In the genomic region with DNA sequence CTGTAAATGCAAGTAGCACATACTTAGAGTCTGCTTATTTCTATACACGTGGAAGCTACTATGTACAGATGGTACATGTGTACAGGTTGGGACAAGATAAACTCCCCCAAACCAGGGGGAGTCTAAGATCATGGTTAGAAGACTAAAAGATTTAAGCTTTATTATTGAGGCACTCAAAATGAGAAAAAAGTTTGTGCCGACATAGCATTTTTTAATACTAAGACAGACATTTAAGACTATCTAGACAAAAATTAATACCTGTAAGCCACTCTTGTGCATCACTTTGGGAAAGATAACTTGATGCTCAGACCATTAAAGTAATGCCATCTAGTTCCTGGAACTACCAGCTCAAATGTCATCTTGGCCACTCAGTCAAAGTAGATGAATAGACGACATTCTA, we compare ENCODE assay signal across 27 cellular contexts.
"Had no signal": no experiment of that assay in that cellular context is flagged by ENCODE, and none has a peak within 500 bp of the region (broad histone marks: within the 10 kb centered on the region; RNA-seq: fewer than 3 reads in every experiment).

No MANE protein-coding gene starts in this region.

- H3K4me3 ChIP-seq: colonic mucosa, esophagus squamous epithelium, gastrocnemius medialis, heart right ventricle, left lung, lung had no signal

- H3K27ac ChIP-seq: colonic mucosa, epithelial cell of prostate, esophagus squamous epithelium, gastrocnemius medialis, heart right ventricle, left lung had no signal

- FAIRE-seq: endometrium, islet of Langerhans, keratinocyte had no signal

- H3K27me3 ChIP-seq: colonic mucosa, esophagus squamous epithelium, gastrocnemius medialis, heart right ventricle, left lung had no signal

- ATAC-seq: effector memory CD8-positive, alpha-beta T cell; esophagus mucosa; gastrocnemius medialis; heart right ventricle; left cardiac atrium; left lung; left ventricle myocardium superior; naive thymus-derived CD4-positive, alpha-beta T cell had no signal

- DNase-seq: colonic mucosa; cortex of kidney; effector CD8-positive, alpha-beta T cell; effector memory CD8-positive, alpha-beta T cell; endodermal cell; erythroblast; esophagus squamous epithelium; foreskin fibroblast; foreskin melanocyte; gastrocnemius medialis; glutamatergic neuron; head of caudate nucleus; heart right ventricle; hippocampal formation; left cardiac atrium; left lung; left ventricle myocardium superior; mammary epithelial cell; mesendoderm; midbrain; naive thymus-derived CD4-positive, alpha-beta T cell had no signal

- H3K36me3 ChIP-seq: colonic mucosa, esophagus squamous epithelium, gastrocnemius medialis, left lung had no signal

- H3K9me3 ChIP-seq: colonic mucosa, esophagus squamous epithelium, gastrocnemius medialis, heart right ventricle, left lung had no signal

- H3K4me1 ChIP-seq: colonic mucosa, esophagus squamous epithelium, gastrocnemius medialis, heart right ventricle, left lung had no signal
